In the genomic region with DNA sequence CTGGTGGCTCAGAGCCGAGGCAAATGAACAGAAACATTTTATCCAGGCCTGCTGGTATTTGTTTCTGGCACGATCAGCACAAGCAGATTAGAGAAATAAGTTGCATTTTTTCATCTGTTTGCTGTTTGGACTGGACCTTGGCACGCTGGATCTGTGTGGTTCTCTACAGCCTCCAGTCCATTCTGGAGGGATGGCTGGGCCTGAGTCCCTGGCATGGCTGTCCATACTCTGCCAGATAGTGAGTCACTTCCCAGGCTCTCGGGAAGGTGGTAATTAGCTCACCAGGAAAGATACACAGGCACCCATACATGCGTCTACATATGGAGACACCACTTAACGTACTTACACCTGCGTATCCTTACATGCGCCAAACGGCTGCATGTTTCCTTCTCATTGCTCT, we compare ENCODE assay signal across 13 cellular contexts.
DNase-seq lines count a peak whose midpoint lies in the region; TF ChIP-seq lines count a peak whose summit lies in the region.
"Had no signal": no experiment of that assay in that cellular context is flagged by ENCODE, and none has a peak within 500 bp of the region (broad histone marks: within the 10 kb centered on the region; RNA-seq: fewer than 3 reads in every experiment).

No MANE protein-coding gene starts in this region.

- H3K14ac ChIP-seq in neuronal stem cell (ENCODE audit: low read length) = no peak overlapping the region

- H2BK12ac ChIP-seq in neuronal stem cell (ENCODE audit: low read length) = peak overlapping the region; percentile 33

- H2AFZ ChIP-seq in neuronal stem cell (ENCODE audit: low read length) = peak overlapping the region; percentile 58

- H3K36me3 Mint-ChIP-seq in activated T-cell treated with anti-CD3 and anti-CD28 coated beads, Interleukin-2, amount 50 U/mL, for 24 hours (ENCODE audit: low read depth) = no peaks in the 10 kb centered on the region
- H3K36me3 Mint-ChIP-seq: activated CD8-positive, alpha-beta memory T cell treated with anti-CD3 and anti-CD28 coated beads, Interleukin-2, amount 10 ng/mL, durations not matched to agents 7 days and 5 days had no signal

- H3K79me1 ChIP-seq in neuronal stem cell (ENCODE audit: low read depth, low read length) = no peaks in the 10 kb centered on the region

- H3K27ac ChIP-seq in BLaER1 = peak overlapping the region; percentile 38; the same call in 1 of the 2 replicates
- H3K27ac ChIP-seq in neuronal stem cell (replicated peaks; ENCODE audit: low read length) = peak overlapping the region; percentile 61
- H3K27ac ChIP-seq: neutrophil had no signal

- peak overlapping the region; percentile 2 for H2BK120ac ChIP-seq in neuronal stem cell (ENCODE audit: low read depth, low read length)

- H3K9me3 ChIP-seq in BLaER1 (peaks cover 10% of the 10 kb centered on the region), neuronal stem cell (replicated peaks in 1 of 2; ENCODE audit: control insufficient read depth in 2 of 2, insufficient read depth in 1 of 2, low read depth in 1 of 2, low read length in 2 of 2) (peaks cover 2 to 5% of the 10 kb centered on the region in 2 donors)
- H3K9me3 ChIP-seq: neutrophil had no signal

- H3K23ac ChIP-seq in neuronal stem cell (ENCODE audit: low read depth, low read length, poor library complexity) = no peak overlapping the region

- H2BK5ac ChIP-seq in neuronal stem cell (ENCODE audit: low read length) = peak overlapping the region; percentile 30

- H3K18ac ChIP-seq in neuronal stem cell (ENCODE audit: low read length) = peak overlapping the region; percentile 76

- H3K4me3 ChIP-seq in BLaER1 (no peak overlapping the region), fibroblast of mammary gland (ENCODE audit: control insufficient read depth, low read depth, low read length) (no peak overlapping the region), neuronal stem cell (ENCODE audit: low read length in 2 of 2) (no peak overlapping the region)

- H3K9me3 Mint-ChIP-seq in activated T-cell treated with anti-CD3 and anti-CD28 coated beads, Interleukin-2, amount 50 U/mL, for 24 hours = no peaks in the 10 kb centered on the region

- no peaks in the 10 kb centered on the region for H3K36me3 ChIP-seq in BLaER1
- no peaks in the 10 kb centered on the region for H3K36me3 ChIP-seq in neuronal stem cell (replicated peaks in 1 of 2; ENCODE audit: control insufficient read depth in 2 of 2, insufficient read depth in 2 of 2, low read length in 2 of 2)
- H3K36me3 ChIP-seq: neutrophil had no signal

- no CpG with 5 or more reads among the region's 9 CpGs for WGBS in neuronal stem cell (ENCODE audit: extremely low coverage in 2 of 2, insufficient read length in 2 of 2, insufficient replicate concordance in 1 of 2), 2 donors

- no peak overlapping the region for H2AK5ac ChIP-seq in neuronal stem cell (ENCODE audit: low read depth, low read length)

- no peaks in the 10 kb centered on the region for H3K4me1 Mint-ChIP-seq in activated T-cell treated with anti-CD3 and anti-CD28 coated beads, Interleukin-2, amount 50 U/mL, for 24 hours (ENCODE audit: low read depth)

- H3K27me3 ChIP-seq in BLaER1 (no peaks in the 10 kb centered on the region), neuronal stem cell (ENCODE audit: control insufficient read depth in 3 of 3, insufficient read depth in 3 of 3, low read depth in 1 of 3, low read length in 3 of 3) (no peaks in the 10 kb centered on the region)

- H3K4me1 ChIP-seq in BLaER1 = peaks cover 28% of the 10 kb centered on the region
- H3K4me1 ChIP-seq in neuronal stem cell (ENCODE audit: control insufficient read depth in 2 of 2, insufficient read depth in 1 of 2, low read depth in 1 of 2, low read length in 2 of 2) = peaks cover 8 to 14% of the 10 kb centered on the region in 2 donors

- no peak overlapping the region for H3K4ac ChIP-seq in neuronal stem cell (ENCODE audit: low read length)

- TF ChIP-seq CTCF in fibroblast of mammary gland (conservative IDR thresholded peaks at IDR 0.05; ENCODE audit: control insufficient read depth, insufficient read depth, low read depth, low read length) = no peak

- H4K91ac ChIP-seq in neuronal stem cell (ENCODE audit: low read depth, low read length, poor library complexity) = no peak overlapping the region

- H4K20me1 ChIP-seq in BLaER1 = no peaks in the 10 kb centered on the region

- H3K4me2 ChIP-seq in BLaER1 (peak overlapping the region; percentile 71), neuronal stem cell (ENCODE audit: insufficient read depth, low read length, poor library complexity, severe bottlenecking) (no peak overlapping the region)

- peak overlapping the region; percentile 31 for H2BK15ac ChIP-seq in neuronal stem cell (ENCODE audit: low read length)

- no peak overlapping the region for H3K27ac Mint-ChIP-seq in activated T-cell treated with anti-CD3 and anti-CD28 coated beads, Interleukin-2, amount 50 U/mL, for 24 hours
- H3K27ac Mint-ChIP-seq: activated CD8-positive, alpha-beta memory T cell treated with anti-CD3 and anti-CD28 coated beads, Interleukin-2, amount 10 ng/mL, durations not matched to agents 7 days and 5 days had no signal

- H3K9ac ChIP-seq in BLaER1 (peak overlapping the region; percentile 27; the same call in 1 of the 2 replicates), neuronal stem cell (ENCODE audit: low read depth, low read length, poor library complexity) (no peak overlapping the region)

- no peak overlapping the region for H3K4me3 Mint-ChIP-seq in activated T-cell treated with anti-CD3 and anti-CD28 coated beads, Interleukin-2, amount 50 U/mL, for 24 hours
- H3K4me3 Mint-ChIP-seq: activated CD8-positive, alpha-beta memory T cell treated with anti-CD3 and anti-CD28 coated beads, Interleukin-2, amount 10 ng/mL, durations not matched to agents 7 days and 5 days had no signal

- peaks cover 6% of the 10 kb centered on the region for H3K27me3 Mint-ChIP-seq in activated T-cell treated with anti-CD3 and anti-CD28 coated beads, Interleukin-2, amount 50 U/mL, for 24 hours

- DNase-seq in RKO (ENCODE audit: low spot score) (peak; percentile 23), fibroblast of mammary gland (ENCODE audit: low read depth) (peak; percentile 58), neuronal stem cell (ENCODE audit: low spot score) (no peak), NCI-H1092 treated with DMSO at 0.1 percent for 48 hours (lab: John Stamatoyannopoulos, UW) (no peak), NCI-H1436 treated with DMSO at 0.1 percent for 48 hours (lab: John Stamatoyannopoulos, UW) (no peak), SIG-M5 (lab: John Stamatoyannopoulos, UW) (no peak)
- no peak for DNase-seq in activated T-cell treated with anti-CD3 and anti-CD28 coated beads, Interleukin-2, amount 50 U/mL, for 24 hours
- DNase-seq: activated CD8-positive, alpha-beta memory T cell treated with anti-CD3 and anti-CD28 coated beads, Interleukin-2, amount 10 ng/mL, durations not matched to agents 7 days and 5 days; DND-41; RPMI8226; stimulated activated CD8-positive, alpha-beta memory T cell treated with anti-CD3 and anti-CD28 coated beads, Interleukin-4, amount 100 ng/mL, for 48 hours had no signal

- H4K8ac ChIP-seq in neuronal stem cell (ENCODE audit: low read depth, low read length) = no peak overlapping the region

Comparison
In these comparisons a context has a peak if more than half of its experiments do, and no peak if none do; other contexts are left out.
1. DNase-seq: peak in RKO (single experiment) and fibroblast of mammary gland (single experiment); none in neuronal stem cell (single experiment), NCI-H1092 treated with DMSO at 0.1 percent for 48 hours (single experiment), activated T-cell treated with anti-CD3 and anti-CD28 coated beads, Interleukin-2, amount 50 U/mL, for 24 hours (single experiment), NCI-H1436 treated with DMSO at 0.1 percent for 48 hours (single experiment) and SIG-M5 (single experiment).